ENCODE assay signal across 21 cellular contexts in genomic region chr3:4768021-4768420, GRCh38.
"Had no signal": no experiment of that assay in that cellular context is flagged by ENCODE, and none has a peak within 500 bp of the region (broad histone marks: within the 10 kb centered on the region; RNA-seq: fewer than 3 reads in every experiment).

No MANE protein-coding gene starts in this region.

- H3K4me3 Mint-ChIP-seq: memory B cell; naive B cell; natural killer cell treated with Interleukin-12 subunit alpha and Interleukin-12 subunit beta and Interleukin-15 and Interleukin-18, amount 100 ng/mL, for 72 hours; neural progenitor cell; stimulated activated memory B cell treated with anti-CD40 and anti-IgM and Interleukin-4, amounts not matched to agents 10 μg/mL and 1 μg/mL and 100 μg/mL, for 72 hours; type B pancreatic cell had no signal

- H3K9me3 Mint-ChIP-seq: naive B cell had no signal

- H3K27ac Mint-ChIP-seq: memory B cell; neural progenitor cell; stimulated activated memory B cell treated with anti-CD40 and anti-IgM and Interleukin-4, amounts not matched to agents 10 μg/mL and 1 μg/mL and 100 μg/mL, for 72 hours; type B pancreatic cell had no signal

- ATAC-seq: esophagus mucosa; gastrocnemius medialis; left lobe of liver; natural killer cell treated with Interleukin-12 subunit alpha and Interleukin-12 subunit beta and Interleukin-15 and Interleukin-18, amount 100 ng/mL, for 72 hours; psoas muscle; right cardiac atrium; stimulated activated memory B cell treated with anti-CD40 and anti-IgM and Interleukin-4, amounts not matched to agents 10 μg/mL and 1 μg/mL and 100 μg/mL, for 72 hours had no signal

- H3K27me3 Mint-ChIP-seq: memory B cell; naive B cell; natural killer cell treated with Interleukin-12 subunit alpha and Interleukin-12 subunit beta and Interleukin-15 and Interleukin-18, amount 100 ng/mL, for 72 hours; stimulated activated memory B cell treated with anti-CD40 and anti-IgM and Interleukin-4, amounts not matched to agents 10 μg/mL and 1 μg/mL and 100 μg/mL, for 72 hours; type B pancreatic cell had no signal

- DNase-seq: dorsolateral prefrontal cortex; effector CD4-positive, alpha-beta T cell; foreskin fibroblast; gastrocnemius medialis; head of caudate nucleus; kidney; naive B cell; psoas muscle; right cardiac atrium; spleen; stimulated activated CD4-positive, alpha-beta T cell treated with anti-CD3 and anti-CD28 coated beads, Interleukin-4, amount 100 ng/mL, for 4 hours; substantia nigra; testis; tibial artery had no signal

- H3K4me1 Mint-ChIP-seq: neural progenitor cell; stimulated activated memory B cell treated with anti-CD40 and anti-IgM and Interleukin-4, amounts not matched to agents 10 μg/mL and 1 μg/mL and 100 μg/mL, for 72 hours had no signal
